ENCODE assay signal across 8 cellular contexts in genomic region chr6:33571637-33572316, GRCh38. TPM values are rescaled to one million over a fixed set of nuclear protein-coding genes. Genes with fewer than 3 reads are reported as not detected.
DNase-seq lines count a peak whose midpoint lies in the region; ATAC-seq and TF ChIP-seq lines count a peak whose summit lies in the region.

No MANE protein-coding gene starts in this region.

- TF ChIP-seq POLR2A in esophagus muscularis mucosa (IDR thresholded peaks at IDR 0.05; ENCODE audit: low read depth): no peak

- H3F3A ChIP-seq in PC-9 (ENCODE audit: insufficient read depth, low read depth): peaks cover 5% of the 10 kb centered on the region; the same call in 1 of the 2 replicates

- H3K9me2 ChIP-seq in PC-9 (ENCODE audit: insufficient read depth): no peaks in the 10 kb centered on the region

- peaks cover 22 to 40% (median 40%) of the 10 kb centered on the region in 3 donors for H3K4me1 Mint-ChIP-seq in CD8-positive, alpha-beta memory T cell

- no peaks in the 10 kb centered on the region for H3K9me3 Mint-ChIP-seq in CD8-positive, alpha-beta memory T cell

- H3K4me2 ChIP-seq in PC-9: peak overlapping the region; percentile 98

- no TSS peak for BruUV-seq in PC-9 (replicated peaks; lab: Mats Ljungman, UMichigan)

- no peak for TF ChIP-seq CTCF in PC-9 (conservative IDR thresholded peaks at IDR 0.05)
- no peak for TF ChIP-seq CTCF in esophagus muscularis mucosa (IDR thresholded peaks at IDR 0.05)
- TF ChIP-seq CTCF in omental fat pad (IDR thresholded peaks at IDR 0.05): no peak

- H3K4me1 ChIP-seq in CD8-positive, alpha-beta memory T cell (ENCODE audit: insufficient read depth, low read length): peaks cover 23% of the 10 kb centered on the region
- H3K4me1 ChIP-seq in PC-9 (replicated peaks; ENCODE audit: insufficient read depth) (0 out of 2 replicates have a peak, but pooled peaks cover 5% of the 10 kb centered on the region), esophagus muscularis mucosa (peaks cover 5 to 23% (median 18%) of the 10 kb centered on the region in 4 donors)

- intact Hi-C loops in PC-9 (cut with micrococcal nuclease; ENCODE audit: unreplicated experiment) (loop anchor here (1.0 to 10.0 kb wide), 3 partner anchors 117 to 287 kb away; partner anchors contain the start of genes PFDN6, TAPBP, WDR46 and ZBTB22), esophagus muscularis mucosa (cut with DNase I) (loop anchor here (10.0 kb wide), 2 partner anchors 117 to 177 kb away; partner anchors contain the start of genes KIFC1 and ZBTB9)

- CTCF ChIA-PET in CD8-positive, alpha-beta memory T cell (lab: Charles Lee): interaction anchor here (1.0 to 1.3 kb wide), 4 partner anchors 13 to 227 kb away, joined by 3 to 4 read pairs (median 4); no protein-coding TSS in a partner anchor
- CTCF ChIA-PET in PC-9 (lab: Charles Lee): no interaction called here

- peak overlapping the region; percentile 100 for H3K27ac ChIP-seq in CD8-positive, alpha-beta memory T cell (ENCODE audit: low read depth, low read length)
- no peak overlapping the region for H3K27ac ChIP-seq in PC-9
- peak overlapping the region; percentile 84 to 90 (median 88) for H3K27ac ChIP-seq in esophagus muscularis mucosa (replicated peaks in 1 of 4)

- no peaks in the 10 kb centered on the region for H3K79me2 ChIP-seq in PC-9 (ENCODE audit: low read depth)

- no peaks in the 10 kb centered on the region for H3K27me3 ChIP-seq in CD8-positive, alpha-beta memory T cell (ENCODE audit: insufficient read depth, low read length, poor library complexity, severe bottlenecking)
- no peaks in the 10 kb centered on the region for H3K27me3 ChIP-seq in PC-9 (ENCODE audit: insufficient read depth, low read depth)
- H3K27me3 ChIP-seq in esophagus muscularis mucosa: no peaks in the 10 kb centered on the region

- TF ChIP-seq EP300 in esophagus muscularis mucosa (IDR thresholded peaks at IDR 0.05): no peak

- H3K4me3 Mint-ChIP-seq in CD8-positive, alpha-beta memory T cell: peak overlapping the region; percentile 84 to 96 (median 93)

- DNase-seq in CD8-positive, alpha-beta memory T cell: no peak
- no peak for DNase-seq in PC-9
- DNase-seq in esophagus muscularis mucosa (ENCODE audit: extremely low spot score): no peak
- DNase-seq in omental fat pad (ENCODE audit: low spot score): no peak
- no peak for DNase-seq in foreskin melanocyte
- no peak for DNase-seq in Kasumi-1 (lab: John Stamatoyannopoulos, UW)

- no peaks in the 10 kb centered on the region for H3K9me3 ChIP-seq in CD8-positive, alpha-beta memory T cell (ENCODE audit: low read length)
- no peaks in the 10 kb centered on the region for H3K9me3 ChIP-seq in PC-9 (ENCODE audit: insufficient read depth, low read depth)
- H3K9me3 ChIP-seq in esophagus muscularis mucosa: no peaks in the 10 kb centered on the region

- H3K4me3 ChIP-seq in CD8-positive, alpha-beta memory T cell (ENCODE audit: low read length): peak overlapping the region; percentile 80
- H3K4me3 ChIP-seq in PC-9 (peak overlapping the region; percentile 71), esophagus muscularis mucosa (peak overlapping the region; percentile 73 to 78 (median 74))

- peak overlapping the region; percentile 98 for H2AFZ ChIP-seq in PC-9

- peak overlapping the region; percentile 98 to 100 (median 100) for H3K27ac Mint-ChIP-seq in CD8-positive, alpha-beta memory T cell

- POLR2A ChIA-PET in CD8-positive, alpha-beta memory T cell (lab: Charles Lee): interaction anchor here (1.3 to 1.8 kb wide), 5 partner anchors 10 to 154 kb away, joined by 3 to 14 read pairs (median 4); partner anchors contain the start of genes CUTA and UQCC2
- POLR2A ChIA-PET in PC-9 (lab: Charles Lee; ENCODE audit: unreplicated experiment): no interaction called here

- 52% methylated on average over 11 of the region's 11 CpGs for WGBS in esophagus muscularis mucosa

- H3K27me3 Mint-ChIP-seq in CD8-positive, alpha-beta memory T cell: peaks cover 0 to 2% of the 10 kb centered on the region in 2 donors

- no peaks in the 10 kb centered on the region for H4K20me1 ChIP-seq in PC-9 (ENCODE audit: insufficient read depth)

- peaks cover 0 to 48% (median 3%) of the 10 kb centered on the region in 3 donors for H3K36me3 Mint-ChIP-seq in CD8-positive, alpha-beta memory T cell

- ATAC-seq in omental fat pad (ENCODE audit: low FRiP score) (peak; percentile 23), HG03135 (IDR thresholded peaks at IDR 0.05; ENCODE audit: unreplicated experiment) (no peak), GM19395 (IDR thresholded peaks at IDR 0.05; ENCODE audit: unreplicated experiment) (no peak)

- H3K36me3 ChIP-seq in CD8-positive, alpha-beta memory T cell (ENCODE audit: insufficient read depth, low read length): peaks cover 29% of the 10 kb centered on the region
- H3K36me3 ChIP-seq in PC-9 (ENCODE audit: low read depth) (no peaks in the 10 kb centered on the region), esophagus muscularis mucosa (peaks cover 25 to 39% (median 35%) of the 10 kb centered on the region in 4 donors)

RNA-seq across cellular contexts. Expression of gene BAK1, which starts 8.3 kb away (rescaled TPM):
- total RNA-seq in CD8-positive, alpha-beta memory T cell: 10 to 100 TPM; 48.5 to 50.1 TPM
- polyA plus RNA-seq in CD8-positive, alpha-beta memory T cell: 43.4 TPM
- total RNA-seq in PC-9 (2021) (24.6 and 28.4 TPM in 2 replicates), esophagus muscularis mucosa (10 to 100 TPM in 3 of 4 donors, 1 to 10 TPM in 1; 9.9 to 13.1 (median 11.7) TPM), omental fat pad (10 to 100 TPM in 3 of 4 donors, 1 to 10 TPM in 1; 6.9 to 22.7 (median 10.9) TPM)

RNA-seq across cellular contexts. Expression of gene ITPR3, which starts 49.3 kb away (rescaled TPM):
- total RNA-seq in CD8-positive, alpha-beta memory T cell: 10 to 100 TPM; 42.0 to 43.3 TPM
- 7.9 TPM for polyA plus RNA-seq in CD8-positive, alpha-beta memory T cell
- 78.3 and 86.9 TPM in 2 replicates for total RNA-seq in PC-9 (2021)
- total RNA-seq in esophagus muscularis mucosa: 10 to 100 TPM; 12.1 to 24.9 (median 20.5) TPM
- total RNA-seq in omental fat pad: 10 to 100 TPM; 25.7 to 62.0 (median 35.9) TPM
